8 cellular contexts compared by ENCODE assay signal in the genomic region with DNA sequence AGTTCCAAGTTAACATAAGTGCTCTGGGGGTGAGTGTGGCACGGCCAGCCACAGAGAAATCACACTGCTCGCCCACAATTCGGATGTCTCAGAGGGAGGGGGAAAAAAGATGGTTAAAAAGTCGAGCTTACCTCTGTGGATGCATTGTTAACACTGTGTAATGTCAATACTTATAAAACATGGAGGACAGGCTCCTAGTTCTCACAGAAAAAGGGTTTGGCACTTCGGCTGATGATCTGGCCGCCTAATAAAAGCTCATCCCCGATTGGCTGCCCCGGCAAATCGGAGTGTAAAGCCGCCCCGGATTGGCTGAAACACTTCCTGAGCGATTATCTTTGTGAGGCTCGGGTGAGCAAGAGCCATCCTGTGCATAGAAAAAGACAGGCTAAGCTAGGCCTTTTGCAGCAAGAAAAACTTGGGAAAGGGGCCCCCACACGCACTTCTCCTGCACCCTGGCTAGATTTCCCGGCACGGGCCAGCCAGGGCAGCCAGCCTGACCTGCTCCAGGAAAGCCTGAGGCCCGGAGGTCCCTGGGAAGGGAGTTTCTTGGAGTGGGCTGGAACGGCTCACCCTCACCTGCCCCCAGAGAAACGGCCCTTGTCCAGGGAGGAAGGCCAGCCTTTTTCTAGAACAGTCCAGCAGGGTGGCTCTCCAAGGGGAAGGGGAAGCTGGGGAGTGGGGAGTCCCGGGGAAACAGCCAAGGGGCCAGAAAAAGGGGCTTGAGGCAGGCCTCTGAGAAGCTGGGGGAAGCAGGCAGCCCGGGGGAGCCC. TPM values are rescaled to one million over a fixed set of nuclear protein-coding genes. Genes with fewer than 3 reads are reported as not detected.
DNase-seq lines count a peak whose midpoint lies in the region; ATAC-seq, FAIRE-seq and TF ChIP-seq lines count a peak whose summit lies in the region.

A gene (minus strand): TSS at position 174 of the 770 bp plus-strand sequence. CDS start 29 bp downstream, at position 145.

- DNase-seq in NCI-H187 (lab: John Stamatoyannopoulos, UW) (peak; percentile 81 to 98), NCI-H187 treated with DMSO at 0.1 percent for 48 hours (lab: John Stamatoyannopoulos, UW) (no peak), NCI-H460 (ENCODE audit: extremely low read depth, low read depth) (peak; percentile 95), bronchial epithelial cell (ENCODE audit: low read depth) (peak; percentile 88), inferior parietal cortex (ENCODE audit: extremely low spot score) (peak; percentile 99), spleen (peak; percentile 93)
- DNase-seq in activated CD4-positive, CD25-positive, alpha-beta regulatory T cell (lab: John Stamatoyannopoulos, UW), result peak; percentile 70 to 94 (median 84)

- H3K27me3 ChIP-seq in bronchial epithelial cell (ENCODE audit: control insufficient read depth, insufficient read depth, low read length) (no peaks in the 10 kb centered on the region), spleen (replicated peaks in 1 of 7) (no peaks in the 10 kb centered on the region)

- H3K36me3 ChIP-seq in bronchial epithelial cell (ENCODE audit: control insufficient read depth, insufficient read depth, low read length), result no peaks in the 10 kb centered on the region
- H3K36me3 ChIP-seq in spleen, result no peaks in the 10 kb centered on the region

- intact Hi-C loops in spleen (cut with DNase I; ENCODE audit: low total_unique reads), result no loop called here

- no peaks in the 10 kb centered on the region for H3K9me3 ChIP-seq in spleen

- H3K27ac ChIP-seq in spleen, result peak within 1 kb of the TSS; percentile 96 to 99 (median 98)

- H3K4me3 ChIP-seq in bronchial epithelial cell (ENCODE audit: low read depth, low read length), result peak within 1 kb of the TSS; percentile 17
- peak within 1 kb of the TSS; percentile 9 to 62 (median 20) for H3K4me3 ChIP-seq in spleen

- no peak for FAIRE-seq in bronchial epithelial cell (lab: Jason Lieb, UNC)

- H3K4me1 ChIP-seq in spleen, result peaks cover 82 to 100% (median 99%) of the 10 kb centered on the region in 6 donors

- TF ChIP-seq CTCF in bronchial epithelial cell (IDR thresholded peaks at IDR 0.05; ENCODE audit: insufficient read depth, low read length, severe bottlenecking) (no peak), spleen (IDR thresholded peaks at IDR 0.05 in 8 of 11, conservative IDR thresholded peaks at IDR 0.05 in 3 of 11) (no peak)

- 3 to 5% (median 3%) methylated on average over 21 of the region's 21 CpGs for whole genome bisulfite sequencing in spleen, 5 donors

- TF ChIP-seq POLR2A in spleen (IDR thresholded peaks at IDR 0.05), result no peak

- peak; percentile 42 for ATAC-seq in HG03342 (IDR thresholded peaks at IDR 0.05; ENCODE audit: unreplicated experiment)

RNA-seq across cellular contexts. Expression of the gene that starts here (rescaled TPM):
- total RNA-seq in NCI-H460 (2014; rRNA removed; shearing (Covaris generic)), result 19.3 and 20.6 TPM in 2 replicates
- polyA plus RNA-seq in NCI-H460 (2014; cell fraction: nucleus; rRNA removed), result 15.4 and 16.6 TPM in 2 replicates
- total RNA-seq in bronchial epithelial cell (13.4 and 14.7 TPM in 2 replicates), spleen (10 to 100 TPM; 30.3 to 64.0 (median 56.0) TPM)
- polyA plus RNA-seq in spleen, result 10 to 100 TPM; 12.5 to 16.8 (median 15.6) TPM
